ENCODE assay signal across 10 cellular contexts in the genomic region with DNA sequence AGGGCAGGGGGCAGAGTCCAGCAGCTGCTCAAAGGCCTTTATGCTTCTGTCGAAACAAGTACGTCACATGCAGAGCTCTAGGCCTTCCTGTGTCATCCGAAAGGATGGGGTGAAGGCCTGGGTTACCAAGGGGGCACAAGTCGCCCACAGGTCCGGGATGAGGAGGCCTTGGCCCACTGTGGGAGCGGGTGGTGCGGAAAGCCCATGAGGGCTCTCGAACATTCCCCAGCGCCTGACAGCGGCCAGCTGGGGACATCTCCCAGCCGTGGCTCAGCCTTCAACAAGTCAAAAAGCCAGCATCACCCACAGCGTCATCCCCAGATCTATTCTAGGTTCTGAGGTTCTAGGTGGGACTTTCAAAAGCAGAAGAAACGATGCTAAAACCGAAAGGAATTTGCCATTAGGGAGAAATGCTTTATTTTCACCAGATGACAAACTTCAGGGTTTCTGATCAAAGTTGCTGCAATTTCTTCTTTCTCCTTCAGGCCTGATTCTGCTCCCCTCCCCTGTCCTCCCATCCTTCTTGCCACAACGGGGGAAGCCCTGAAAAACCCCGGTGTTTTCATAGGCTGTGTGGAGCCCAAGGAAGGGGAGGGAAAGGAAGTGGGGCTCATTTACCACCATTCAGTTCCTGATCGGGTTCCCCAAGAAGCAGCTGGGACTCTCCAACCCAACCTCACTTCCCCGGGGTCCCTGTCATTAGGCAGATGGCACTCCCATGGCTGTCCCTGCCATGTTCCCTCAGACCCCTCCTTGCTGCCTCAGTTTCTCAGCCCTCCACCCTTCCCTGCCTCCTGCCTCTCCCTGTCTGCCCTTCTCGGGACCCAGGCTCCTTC. TPM values are rescaled to one million over a fixed set of nuclear protein-coding genes. Genes with fewer than 3 reads are reported as not detected.
DNase-seq lines count a peak whose midpoint lies in the region; ATAC-seq, FAIRE-seq and TF ChIP-seq lines count a peak whose summit lies in the region.
"Had no signal": no experiment of that assay in that cellular context is flagged by ENCODE, and none has a peak within 500 bp of the region (broad histone marks: within the 10 kb centered on the region; RNA-seq: fewer than 3 reads in every experiment).

No MANE protein-coding gene starts in this region.

- no peak for TF ChIP-seq RAD21 in HepG2 (CRISPR knock-in tag; IDR thresholded peaks at IDR 0.05)

- DNase-seq in HepG2 (ENCODE audit: low spot score), result peak; percentile 36
- DNase-seq in foreskin fibroblast, result no peak
- no peak for DNase-seq in RPMI8226
- DNase-seq in KG1 (lab: John Stamatoyannopoulos, UW), result no peak
- no peak for DNase-seq in stimulated activated CD4-positive, alpha-beta T cell treated with anti-CD3 and anti-CD28 coated beads, Interleukin-1b, Interleukin-23, amount 100 ng/mL, for 48 hours
- DNase-seq: activated gamma-delta T cell treated with Interleukin-2 at 50 U/mL for 16 hours had no signal

- in situ Hi-C loops in HepG2 (cut with HindIII; ENCODE audit: extremely low pct_ligation_motif_present, low pct_unique_long_range_greater_than_20kb), result no loop called here

- TF ChIP-seq CTCF in HepG2 (CRISPR knock-in tag; IDR thresholded peaks at IDR 0.05) (no peak), foreskin fibroblast (IDR thresholded peaks at IDR 0.05; ENCODE audit: low read depth, low read length) (no peak)

- no peaks in the 10 kb centered on the region for H3K79me2 ChIP-seq in HepG2 (ENCODE audit: insufficient read depth, low read length)

- no peak overlapping the region for H3K9ac ChIP-seq in HepG2 (ENCODE audit: insufficient read depth, low read depth, low read length)

- peaks cover 17% of the 10 kb centered on the region for H3K9me3 ChIP-seq in HepG2 (ENCODE audit: low read length)

- no peak overlapping the region for H3K27ac ChIP-seq in HepG2 (ENCODE audit: extremely low read length, insufficient read depth, low read length)

- no peak overlapping the region for H2AFZ ChIP-seq in HepG2 (ENCODE audit: low read length)

- no peak for TF ChIP-seq POLR2A in HepG2 (IDR thresholded peaks at IDR 0.05; ENCODE audit: insufficient read depth in 1 of 2, low read depth in 2 of 2, low read length in 2 of 2)

- no peaks in the 10 kb centered on the region for H3K27me3 ChIP-seq in HepG2 (ENCODE audit: control insufficient read depth in 1 of 2, insufficient read depth in 2 of 2, low read length in 2 of 2)

- FAIRE-seq in HepG2 (lab: Jason Lieb, UNC), result no peak
- FAIRE-seq: G401.6 had no signal

- H3K4me3 ChIP-seq in HepG2 (replicated peaks in 1 of 3; ENCODE audit: insufficient read depth in 1 of 3, low read depth in 2 of 3, low read length in 3 of 3) (no peak overlapping the region), foreskin fibroblast (ENCODE audit: low read depth in 1 of 2, low read length in 2 of 2) (no peak overlapping the region)

- H4K20me1 ChIP-seq in HepG2 (ENCODE audit: insufficient read depth, low read length), result no peaks in the 10 kb centered on the region

- BruUV-seq in HepG2 (replicated peaks; lab: Mats Ljungman, UMichigan), result no TSS peak

- WGBS in HepG2 (ENCODE audit: low lambda C conversion rate), result 65% methylated on average over 13 of the region's 19 CpGs

- H3K4me1 ChIP-seq in HepG2 (ENCODE audit: insufficient read depth, low read length), result peaks cover 23% of the 10 kb centered on the region

- CTCF ChIA-PET in HepG2 (lab: Yijun Ruan, JAX; ENCODE audit: low intra/inter-chr PET ratio, low total read pairs), result no interaction called here

- intact Hi-C loops in HepG2 (cut with micrococcal nuclease; ENCODE audit: unreplicated experiment), result no loop called here

- POLR2A ChIA-PET in HepG2 (lab: Yijun Ruan, JAX), result no interaction called here

- no peak overlapping the region for H3K4me2 ChIP-seq in HepG2 (ENCODE audit: low read depth, low read length)

- no peaks in the 10 kb centered on the region for H3K36me3 ChIP-seq in HepG2 (replicated peaks in 1 of 2; ENCODE audit: control insufficient read depth in 1 of 2, insufficient read depth in 2 of 2, low read length in 2 of 2)

- ATAC-seq in GM18498 (IDR thresholded peaks at IDR 0.05; ENCODE audit: unreplicated experiment) (peak; percentile 43), GM21390 (IDR thresholded peaks at IDR 0.05; ENCODE audit: unreplicated experiment) (peak; percentile 44), HG03432 (IDR thresholded peaks at IDR 0.05; ENCODE audit: unreplicated experiment) (peak; percentile 55), HepG2 (peak; percentile 22)

- no peak for TF ChIP-seq EP300 in HepG2 (IDR thresholded peaks at IDR 0.05; ENCODE audit: low read depth in 2 of 2, low read length in 2 of 2)
- no peak for TF ChIP-seq EP300 in HepG2 (CRISPR knock-in tag; IDR thresholded peaks at IDR 0.05; ENCODE audit: borderline replicate concordance)

TF ChIP-seq in HepG2, 621 proteins besides CTCF, POLR2A, EP300 and RAD21 (continues in another document):
- TF ChIP-seq NAIF1 (CRISPR knock-in tag; IDR thresholded peaks at IDR 0.05; ENCODE audit: borderline replicate concordance) (no peak), ZNF367 (CRISPR knock-in tag; IDR thresholded peaks at IDR 0.05; ENCODE audit: borderline replicate concordance) (no peak), HOXA3 (CRISPR knock-in tag; IDR thresholded peaks at IDR 0.05) (peak; percentile 51; the same call in 1 of the 2 replicates), HNF4A (CRISPR knock-in tag; IDR thresholded peaks at IDR 0.05) (peak; percentile 55), TCF7 (IDR thresholded peaks at IDR 0.05; ENCODE audit: low read depth) (0 out of 2 replicates have a peak, but pooled peaks have one; percentile 31), EHMT2 (IDR thresholded peaks at IDR 0.05; ENCODE audit: borderline replicate concordance, low read depth, low read length) (no peak), REPIN1 (CRISPR knock-in tag; IDR thresholded peaks at IDR 0.05; ENCODE audit: borderline replicate concordance, low read depth) (no peak)
- TF ChIP-seq, protein P1, sequence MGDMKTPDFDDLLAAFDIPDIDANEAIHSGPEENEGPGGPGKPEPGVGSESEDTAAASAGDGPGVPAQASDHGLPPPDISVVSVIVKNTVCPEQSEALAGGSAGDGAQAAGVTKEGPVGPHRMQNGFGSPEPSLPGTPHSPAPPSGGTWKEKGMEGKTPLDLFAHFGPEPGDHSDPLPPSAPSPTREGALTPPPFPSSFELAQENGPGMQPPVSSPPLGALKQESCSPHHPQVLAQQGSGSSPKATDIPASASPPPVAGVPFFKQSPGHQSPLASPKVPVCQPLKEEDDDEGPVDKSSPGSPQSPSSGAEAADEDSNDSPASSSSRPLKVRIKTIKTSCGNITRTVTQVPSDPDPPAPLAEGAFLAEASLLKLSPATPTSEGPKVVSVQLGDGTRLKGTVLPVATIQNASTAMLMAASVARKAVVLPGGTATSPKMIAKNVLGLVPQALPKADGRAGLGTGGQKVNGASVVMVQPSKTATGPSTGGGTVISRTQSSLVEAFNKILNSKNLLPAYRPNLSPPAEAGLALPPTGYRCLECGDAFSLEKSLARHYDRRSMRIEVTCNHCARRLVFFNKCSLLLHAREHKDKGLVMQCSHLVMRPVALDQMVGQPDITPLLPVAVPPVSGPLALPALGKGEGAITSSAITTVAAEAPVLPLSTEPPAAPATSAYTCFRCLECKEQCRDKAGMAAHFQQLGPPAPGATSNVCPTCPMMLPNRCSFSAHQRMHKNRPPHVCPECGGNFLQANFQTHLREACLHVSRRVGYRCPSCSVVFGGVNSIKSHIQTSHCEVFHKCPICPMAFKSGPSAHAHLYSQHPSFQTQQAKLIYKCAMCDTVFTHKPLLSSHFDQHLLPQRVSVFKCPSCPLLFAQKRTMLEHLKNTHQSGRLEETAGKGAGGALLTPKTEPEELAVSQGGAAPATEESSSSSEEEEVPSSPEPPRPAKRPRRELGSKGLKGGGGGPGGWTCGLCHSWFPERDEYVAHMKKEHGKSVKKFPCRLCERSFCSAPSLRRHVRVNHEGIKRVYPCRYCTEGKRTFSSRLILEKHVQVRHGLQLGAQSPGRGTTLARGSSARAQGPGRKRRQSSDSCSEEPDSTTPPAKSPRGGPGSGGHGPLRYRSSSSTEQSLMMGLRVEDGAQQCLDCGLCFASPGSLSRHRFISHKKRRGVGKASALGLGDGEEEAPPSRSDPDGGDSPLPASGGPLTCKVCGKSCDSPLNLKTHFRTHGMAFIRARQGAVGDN (CRISPR knock-in tag; IDR thresholded peaks at IDR 0.05), result 0 out of 2 replicates have a peak, but pooled peaks have one; percentile 28

RNA-seq across cellular contexts. Expression of a gene that starts 17.6 kb away (rescaled TPM):
- 0.27 and 0.31 TPM in 2 replicates for total RNA-seq in HepG2 (2016; rRNA removed; fragmentation: Illumina TruSeq; extraction: Trizol)
- total RNA-seq in HepG2 (2016; cell fraction: cytosol; rRNA removed; fragmentation: Illumina TruSeq; extraction: Trizol; ENCODE audit: low read depth), result 0.35 and 0.40 TPM in 2 replicates
- total RNA-seq in HepG2 (2016; cell fraction: insoluble cytoplasmic fraction; rRNA removed; fragmentation: Illumina TruSeq; extraction: Trizol), result 0.31 and 0.45 TPM in 2 replicates
- 0.31 and 0.37 TPM in 2 replicates for total RNA-seq in HepG2 (2016; cell fraction: membrane; rRNA removed; fragmentation: Illumina TruSeq; extraction: Trizol)
- 0.34 and 0.59 TPM in 2 replicates for total RNA-seq in HepG2 (2016; cell fraction: nucleus; rRNA removed; fragmentation: Illumina TruSeq; extraction: Trizol)
- polyA plus RNA-seq in HepG2 (2011; rRNA removed), result 0.41 and 0.59 TPM in 2 replicates
- 0.32 and 0.50 TPM in 2 replicates for polyA plus RNA-seq in HepG2 (2011; cell fraction: cytosol; rRNA removed)
- polyA plus RNA-seq in HepG2 (2011; cell fraction: nucleus; rRNA removed), result 0.72 and 0.85 TPM in 2 replicates
- polyA plus RNA-seq in HepG2 (2012), result 0.47 and 1.5 TPM in 2 replicates
- polyA plus RNA-seq in HepG2 (2016; cell fraction: cytosol; fragmentation: Illumina TruSeq; extraction: Trizol; ENCODE audit: low read depth), result 0.21 and 0.23 TPM in 2 replicates
- 0.35 and 0.58 TPM in 2 replicates for polyA plus RNA-seq in HepG2 (2016; cell fraction: insoluble cytoplasmic fraction; fragmentation: Illumina TruSeq; extraction: Trizol; ENCODE audit: low read depth)
- polyA plus RNA-seq in HepG2 (2016; cell fraction: membrane; fragmentation: Illumina TruSeq; extraction: Trizol; ENCODE audit: low read depth), result 0.40 and 0.45 TPM in 2 replicates
- 0.70 and 0.75 TPM in 2 replicates for polyA plus RNA-seq in HepG2 (2016; cell fraction: nucleus; fragmentation: Illumina TruSeq; extraction: Trizol; ENCODE audit: insufficient read depth, low read depth)
- polyA minus RNA-seq in HepG2 (2011; rRNA and poly(A)+ RNA removed; ENCODE audit: low replicate concordance), result 0.10 and 0.21 TPM in 2 replicates
- polyA minus RNA-seq in HepG2 (2011; cell fraction: cytosol; rRNA and poly(A)+ RNA removed), result not detected in 2 replicates
- polyA minus RNA-seq in HepG2 (2011; cell fraction: nucleus; rRNA and poly(A)+ RNA removed), result 0.52 and 1.2 TPM in 2 replicates
